39 cellular contexts compared by ENCODE assay signal in genomic region chr2:156305121-156305520, GRCh38.
"Had no signal": no experiment of that assay in that cellular context is flagged by ENCODE, and none has a peak within 500 bp of the region (broad histone marks: within the 10 kb centered on the region; RNA-seq: fewer than 3 reads in every experiment).

No MANE protein-coding gene starts in this region.

- H3K4me1 Mint-ChIP-seq: activated naive CD4-positive, alpha-beta T cell treated with anti-CD3 and anti-CD28 coated beads, Interleukin-2, amount 50 U/mL, for 24 hours; activated naive CD8-positive, alpha-beta T cell treated with anti-CD3 and anti-CD28 coated beads, Interleukin-2, amount 10 ng/mL, durations not matched to agents 7 days and 5 days; activated T-helper 17 cell treated with anti-CD3 and anti-CD28 coated beads, Interleukin-2, amount 50 U/mL, for 72 hours; brain; central memory CD8-positive, alpha-beta T cell had no signal

- H3K4me3 Mint-ChIP-seq: activated naive CD4-positive, alpha-beta T cell treated with anti-CD3 and anti-CD28 coated beads for 36 hours; activated naive CD4-positive, alpha-beta T cell treated with anti-CD3 and anti-CD28 coated beads, Interleukin-2, amount 10 ng/mL, durations not matched to agents 7 days and 5 days; activated naive CD4-positive, alpha-beta T cell treated with anti-CD3 and anti-CD28 coated beads, Interleukin-2, amount 50 U/mL, for 24 hours; activated naive CD8-positive, alpha-beta T cell; activated naive CD8-positive, alpha-beta T cell treated with anti-CD3 and anti-CD28 coated beads for 36 hours; activated naive CD8-positive, alpha-beta T cell treated with anti-CD3 and anti-CD28 coated beads, Interleukin-2, amount 10 ng/mL, durations not matched to agents 7 days and 5 days; activated naive CD8-positive, alpha-beta T cell treated with anti-CD3 and anti-CD28 coated beads, Interleukin-2, amount 50 U/mL, for 24 hours; activated T-cell treated with anti-CD3 and anti-CD28 coated beads, Interleukin-2, amount 50 U/mL, for 24 hours; activated T-cell treated with anti-CD3 and anti-CD28 coated beads, Interleukin-2, amount 50 U/mL, for 4 hours; activated T-cell treated with anti-CD3 and anti-CD28 coated beads, Interleukin-2, amount 50 U/mL, for 72 hours; activated T-helper 1 cell treated with anti-CD3 and anti-CD28 coated beads, Interleukin-12 subunit alpha, Interleukin-12 subunit beta, Interleukin-2, Interleukin-4 antibody, amounts not matched to agents 30 ng/mL and 10 ng/mL and 1 ng/mL, durations not matched to agents 14 hours and 24 hours and 36 hours; activated T-helper 17 cell treated with anti-CD3 and anti-CD28 coated beads, Interleukin-2, amount 50 U/mL, for 72 hours; brain; central memory CD8-positive, alpha-beta T cell had no signal

- H3K4me1 ChIP-seq: adrenal gland, ascending aorta, body of pancreas, breast epithelium had no signal

- H3K36me3 ChIP-seq: adrenal gland, ascending aorta, brain microvascular endothelial cell, breast epithelium, cardiac muscle cell had no signal

- H3K36me3 Mint-ChIP-seq: activated naive CD4-positive, alpha-beta T cell treated with anti-CD3 and anti-CD28 coated beads, Interleukin-2, amount 10 ng/mL, durations not matched to agents 7 days and 5 days; activated naive CD8-positive, alpha-beta T cell treated with anti-CD3 and anti-CD28 coated beads for 36 hours; activated naive CD8-positive, alpha-beta T cell treated with anti-CD3 and anti-CD28 coated beads, Interleukin-2, amount 10 ng/mL, durations not matched to agents 7 days and 5 days; brain had no signal

- ATAC-seq: activated naive CD4-positive, alpha-beta T cell treated with anti-CD3 and anti-CD28 coated beads, Interleukin-2, amount 50 U/mL, for 72 hours; activated naive CD8-positive, alpha-beta T cell treated with anti-CD3 and anti-CD28 coated beads, Interleukin-2, amount 50 U/mL, for 24 hours; activated T-cell treated with anti-CD3 and anti-CD28 coated beads, Interleukin-2, amount 50 U/mL, for 4 hours; activated T-cell treated with anti-CD3 and anti-CD28 coated beads, Interleukin-2, amount 50 U/mL, for 72 hours; activated T-helper 17 cell treated with anti-CD3 and anti-CD28 coated beads, Interleukin-2, amount 50 U/mL, for 72 hours; body of pancreas had no signal

- H3K9me3 ChIP-seq: adrenal gland, ascending aorta, body of pancreas, breast epithelium had no signal

- H3K9me3 Mint-ChIP-seq: activated naive CD8-positive, alpha-beta T cell treated with anti-CD3 and anti-CD28 coated beads, Interleukin-2, amount 10 ng/mL, durations not matched to agents 7 days and 5 days; activated T-helper 1 cell treated with anti-CD3 and anti-CD28 coated beads, Interleukin-12 subunit alpha, Interleukin-12 subunit beta, Interleukin-2, Interleukin-4 antibody, amounts not matched to agents 30 ng/mL and 10 ng/mL and 1 ng/mL, durations not matched to agents 14 hours and 24 hours and 36 hours; activated T-helper 2 cell treated with anti-CD3 and anti-CD28 coated beads, Interferon-gamma antibody, Interleukin-2, Interleukin-4, amounts not matched to agents 10 μg/mL and 5 μg/mL and 100 μg/mL, durations not matched to agents 14 hours and 24 hours and 36 hours had no signal

- DNase-seq: activated effector memory CD4-positive, alpha-beta T cell treated with anti-CD3 and anti-CD28 coated beads, Interleukin-2, amount 50 U/mL, for 16 hours; activated effector memory CD4-positive, alpha-beta T cell treated with Interleukin-2 at 50 U/mL for 16 hours; activated gamma-delta T cell; activated gamma-delta T cell treated with Interleukin-2 at 50 U/mL for 16 hours; activated naive CD4-positive, alpha-beta T cell; activated naive CD4-positive, alpha-beta T cell treated with anti-CD3 and anti-CD28 coated beads for 36 hours; activated naive CD4-positive, alpha-beta T cell treated with anti-CD3 and anti-CD28 coated beads, Interleukin-2, amount 10 ng/mL, durations not matched to agents 7 days and 5 days; activated naive CD4-positive, alpha-beta T cell treated with anti-CD3 and anti-CD28 coated beads, Interleukin-2, amount 50 U/mL, for 16 hours; activated naive CD4-positive, alpha-beta T cell treated with Interleukin-2 at 50 U/mL for 16 hours; activated naive CD8-positive, alpha-beta T cell treated with anti-CD3 and anti-CD28 coated beads for 36 hours; activated naive CD8-positive, alpha-beta T cell treated with anti-CD3 and anti-CD28 coated beads, Interleukin-2, amount 10 ng/mL, durations not matched to agents 7 days and 5 days; activated naive CD8-positive, alpha-beta T cell treated with anti-CD3 and anti-CD28 coated beads, Interleukin-2, amount 50 U/mL, for 24 hours; activated T-cell treated with anti-CD3 and anti-CD28 coated beads, Interleukin-2, amount 50 U/mL, for 1 hour; activated T-cell treated with anti-CD3 and anti-CD28 coated beads, Interleukin-2, amount 50 U/mL, for 24 hours; activated T-cell treated with anti-CD3 and anti-CD28 coated beads, Interleukin-2, amount 50 U/mL, for 4 hours; activated T-cell treated with anti-CD3 and anti-CD28 coated beads, Interleukin-2, amount 50 U/mL, for 48 hours; activated T-cell treated with anti-CD3 and anti-CD28 coated beads, Interleukin-2, amount 50 U/mL, for 72 hours; adrenal gland; amniotic stem cell; amygdala; anterior cingulate cortex; aorta; body of pancreas; brain microvascular endothelial cell; caudate nucleus; central memory CD4-positive, alpha-beta T cell; cerebellar nuclear complex had no signal

- FAIRE-seq: astrocyte had no signal

- H3K4me3 ChIP-seq: adrenal gland, ascending aorta, body of pancreas, breast epithelium, cardiac muscle cell had no signal

- H3K27me3 ChIP-seq: adrenal gland, ascending aorta, body of pancreas, brain microvascular endothelial cell, breast epithelium, cardiac muscle cell had no signal

- H3K27ac Mint-ChIP-seq: activated naive CD4-positive, alpha-beta T cell treated with anti-CD3 and anti-CD28 coated beads for 36 hours; activated naive CD4-positive, alpha-beta T cell treated with anti-CD3 and anti-CD28 coated beads, Interleukin-2, amount 10 ng/mL, durations not matched to agents 7 days and 5 days; activated naive CD4-positive, alpha-beta T cell treated with anti-CD3 and anti-CD28 coated beads, Interleukin-2, amount 50 U/mL, for 72 hours; activated naive CD8-positive, alpha-beta T cell; activated naive CD8-positive, alpha-beta T cell treated with anti-CD3 and anti-CD28 coated beads for 36 hours; activated naive CD8-positive, alpha-beta T cell treated with anti-CD3 and anti-CD28 coated beads, Interleukin-2, amount 10 ng/mL, durations not matched to agents 7 days and 5 days; activated naive CD8-positive, alpha-beta T cell treated with anti-CD3 and anti-CD28 coated beads, Interleukin-2, amount 50 U/mL, for 24 hours; activated T-cell treated with anti-CD3 and anti-CD28 coated beads, Interleukin-2, amount 50 U/mL, for 24 hours; activated T-cell treated with anti-CD3 and anti-CD28 coated beads, Interleukin-2, amount 50 U/mL, for 72 hours; activated T-helper 1 cell treated with anti-CD3 and anti-CD28 coated beads, Interleukin-12 subunit alpha, Interleukin-12 subunit beta, Interleukin-2, Interleukin-4 antibody, amounts not matched to agents 30 ng/mL and 10 ng/mL and 1 ng/mL, durations not matched to agents 14 hours and 24 hours and 36 hours; activated T-helper 17 cell treated with anti-CD3 and anti-CD28 coated beads, Interleukin-2, amount 50 U/mL, for 72 hours; activated T-helper 2 cell treated with anti-CD3 and anti-CD28 coated beads, Interferon-gamma antibody, Interleukin-2, Interleukin-4, amounts not matched to agents 10 μg/mL and 5 μg/mL and 100 μg/mL, durations not matched to agents 14 hours and 24 hours and 36 hours; brain had no signal

- H3K27ac ChIP-seq: adrenal gland, ascending aorta, body of pancreas, brain microvascular endothelial cell, breast epithelium, cardiac muscle cell had no signal
